In genomic region chr7:134643131-134643530, GRCh38 we compare ENCODE assay signal across 17 cellular contexts.
"Had no signal": no experiment of that assay in that cellular context is flagged by ENCODE, and none has a peak within 500 bp of the region (broad histone marks: within the 10 kb centered on the region; RNA-seq: fewer than 3 reads in every experiment).

No MANE protein-coding gene starts in this region.

- H3K27me3 Mint-ChIP-seq: activated T-helper 17 cell treated with anti-CD3 and anti-CD28 coated beads, Interleukin-2, amount 50 U/mL, for 72 hours; naive B cell had no signal

- H3K9me3 Mint-ChIP-seq: activated T-helper 17 cell treated with anti-CD3 and anti-CD28 coated beads, Interleukin-2, amount 50 U/mL, for 72 hours had no signal

- H3K27me3 ChIP-seq: body of pancreas, gastrocnemius medialis, heart right ventricle, thyroid gland, uterus had no signal

- H3K4me3 ChIP-seq: body of pancreas, gastrocnemius medialis, heart right ventricle, thyroid gland, uterus had no signal

- H3K9me3 ChIP-seq: body of pancreas, gastrocnemius medialis, heart right ventricle, thyroid gland, uterus had no signal

- ATAC-seq: activated T-helper 17 cell treated with anti-CD3 and anti-CD28 coated beads, Interleukin-2, amount 50 U/mL, for 72 hours; body of pancreas; gastrocnemius medialis; heart right ventricle; left colon had no signal

- H3K36me3 Mint-ChIP-seq: naive B cell had no signal

- H3K27ac ChIP-seq: gastrocnemius medialis, heart right ventricle, thyroid gland, uterus had no signal

- H3K27ac Mint-ChIP-seq: activated naive CD4-positive, alpha-beta T cell treated with anti-CD3 and anti-CD28 coated beads for 36 hours had no signal

- H3K36me3 ChIP-seq: gastrocnemius medialis, heart right ventricle, thyroid gland, uterus had no signal

- H3K4me3 Mint-ChIP-seq: activated naive CD4-positive, alpha-beta T cell treated with anti-CD3 and anti-CD28 coated beads for 36 hours; activated T-helper 17 cell treated with anti-CD3 and anti-CD28 coated beads, Interleukin-2, amount 50 U/mL, for 72 hours; naive B cell had no signal

- DNase-seq: activated CD4-positive, CD25-positive, alpha-beta regulatory T cell treated with anti-CD3 and anti-CD28 coated beads, Interleukin-2, amount 50 U/mL, for 72 hours; activated naive CD4-positive, alpha-beta T cell treated with anti-CD3 and anti-CD28 coated beads for 36 hours; amniotic stem cell; effector memory CD4-positive, alpha-beta T cell; gastrocnemius medialis; heart right ventricle; left colon; naive B cell; retina; stimulated activated CD4-positive, alpha-beta T cell treated with anti-CD3 and anti-CD28 coated beads, Interleukin-12 subunit alpha, Interleukin-12 subunit beta, amount 100 ng/mL, for 4 hours; stimulated activated CD4-positive, alpha-beta T cell treated with anti-CD3 and anti-CD28 coated beads, Interleukin-2, amount 100 ng/mL, for 24 hours; T-helper 1 cell; T1000; thyroid gland; uterus had no signal
